Comparison of ENCODE assay signal across 27 cellular contexts in the genomic region with DNA sequence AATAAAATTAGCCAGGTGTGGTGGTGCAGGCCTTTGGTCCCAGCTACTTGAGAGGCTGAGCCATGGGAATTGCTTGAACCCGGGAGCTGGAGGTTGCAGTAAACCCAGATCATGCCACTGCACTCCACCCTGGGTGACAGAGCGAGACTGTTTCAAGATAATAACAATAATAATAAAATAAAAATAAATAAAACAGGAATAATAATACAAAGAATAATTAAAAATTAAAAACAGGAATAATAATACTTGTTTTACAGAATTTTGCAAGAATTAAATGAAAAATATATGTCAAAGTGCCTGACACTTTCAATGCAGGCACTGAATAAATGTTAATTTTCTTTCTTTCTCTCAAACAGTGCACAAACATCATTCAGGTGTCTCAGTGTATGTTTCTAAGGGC.
"Had no signal": no experiment of that assay in that cellular context is flagged by ENCODE, and none has a peak within 500 bp of the region (broad histone marks: within the 10 kb centered on the region; RNA-seq: fewer than 3 reads in every experiment).

No MANE protein-coding gene starts in this region.

- H3K4me3 ChIP-seq: stomach, suprapubic skin, testis, thoracic aorta, thyroid gland, tibial artery, tibial nerve, transverse colon, upper lobe of left lung, upper lobe of right lung, uterus, vagina had no signal

- H3K27me3 Mint-ChIP-seq: type B pancreatic cell had no signal

- H3K9me3 Mint-ChIP-seq: stimulated activated effector memory CD8-positive, alpha-beta T cell treated with anti-CD3 and anti-CD28 coated beads, Interleukin-12 subunit alpha, Interleukin-12 subunit beta, amount 100 ng/mL, for 72 hours; stimulated activated memory B cell treated with anti-CD40 and anti-IgM and Interleukin-4, amounts not matched to agents 10 μg/mL and 1 μg/mL and 100 μg/mL, for 72 hours; stimulated activated naive B cell treated with anti-CD40 and anti-IgM and Interleukin-4, amounts not matched to agents 10 μg/mL and 1 μg/mL and 100 μg/mL, for 72 hours; stimulated activated naive CD8-positive, alpha-beta T cell treated with anti-CD3 and anti-CD28 coated beads, Interleukin-15, amount 100 ng/mL, for 72 hours; stimulated activated naive CD8-positive, alpha-beta T cell treated with anti-CD3 and anti-CD28 coated beads, Interleukin-15, Interleukin-2, amounts not matched to agents 100 ng/mL and 50 ng/mL, for 24 hours; type B pancreatic cell had no signal

- H3K9me3 ChIP-seq: stomach, suprapubic skin, testis, thoracic aorta, thyroid gland, tibial artery, tibial nerve, transverse colon, upper lobe of left lung, upper lobe of right lung, uterus, vagina had no signal

- H3K4me3 Mint-ChIP-seq: stimulated activated effector memory CD8-positive, alpha-beta T cell treated with anti-CD3 and anti-CD28 coated beads, Interleukin-12 subunit alpha, Interleukin-12 subunit beta, amount 100 ng/mL, for 72 hours; stimulated activated memory B cell treated with anti-CD40 and anti-IgM and Interleukin-4, amounts not matched to agents 10 μg/mL and 1 μg/mL and 100 μg/mL, for 72 hours; stimulated activated naive B cell treated with anti-CD40 and anti-IgM and Interleukin-4, amounts not matched to agents 10 μg/mL and 1 μg/mL and 100 μg/mL, for 72 hours; stimulated activated naive CD8-positive, alpha-beta T cell treated with anti-CD3 and anti-CD28 coated beads, Interleukin-15, amount 100 ng/mL, for 72 hours; stimulated activated naive CD8-positive, alpha-beta T cell treated with anti-CD3 and anti-CD28 coated beads, Interleukin-15, Interleukin-2, amounts not matched to agents 100 ng/mL and 50 ng/mL, for 24 hours; type B pancreatic cell had no signal

- H3K36me3 ChIP-seq: stomach, suprapubic skin, thoracic aorta, thyroid gland, tibial artery, tibial nerve, transverse colon, upper lobe of left lung, upper lobe of right lung, uterus, vagina had no signal

- H3K36me3 Mint-ChIP-seq: stimulated activated effector memory CD8-positive, alpha-beta T cell treated with anti-CD3 and anti-CD28 coated beads, Interleukin-12 subunit alpha, Interleukin-12 subunit beta, amount 100 ng/mL, for 72 hours; stimulated activated memory B cell treated with anti-CD40 and anti-IgM and Interleukin-4, amounts not matched to agents 10 μg/mL and 1 μg/mL and 100 μg/mL, for 72 hours; stimulated activated naive B cell treated with anti-CD40 and anti-IgM and Interleukin-4, amounts not matched to agents 10 μg/mL and 1 μg/mL and 100 μg/mL, for 72 hours; type B pancreatic cell had no signal

- H3K4me1 Mint-ChIP-seq: stimulated activated effector memory CD8-positive, alpha-beta T cell treated with anti-CD3 and anti-CD28 coated beads, Interleukin-12 subunit alpha, Interleukin-12 subunit beta, amount 100 ng/mL, for 72 hours; stimulated activated naive CD8-positive, alpha-beta T cell treated with anti-CD3 and anti-CD28 coated beads, Interleukin-15, amount 100 ng/mL, for 72 hours had no signal

- ATAC-seq: stimulated activated effector memory CD8-positive, alpha-beta T cell treated with anti-CD3 and anti-CD28 coated beads, Interleukin-12 subunit alpha, Interleukin-12 subunit beta, amount 100 ng/mL, for 72 hours; stimulated activated memory B cell treated with anti-CD40 and anti-IgM and Interleukin-4, amounts not matched to agents 10 μg/mL and 1 μg/mL and 100 μg/mL, for 72 hours; stimulated activated naive B cell treated with anti-CD40 and anti-IgM and Interleukin-4, amounts not matched to agents 10 μg/mL and 1 μg/mL and 100 μg/mL, for 72 hours; stimulated activated naive CD8-positive, alpha-beta T cell treated with anti-CD3 and anti-CD28 coated beads, Interleukin-15, amount 100 ng/mL, for 72 hours; stimulated activated naive CD8-positive, alpha-beta T cell treated with anti-CD3 and anti-CD28 coated beads, Interleukin-15, Interleukin-2, amounts not matched to agents 100 U/mL and 50 U/mL, for 24 hours; upper lobe of right lung had no signal

- H3K4me1 ChIP-seq: stomach, suprapubic skin, testis, thyroid gland, tibial artery, tibial nerve, transverse colon, upper lobe of left lung, upper lobe of right lung, uterus, vagina had no signal

- H3K27ac Mint-ChIP-seq: stimulated activated effector memory CD8-positive, alpha-beta T cell treated with anti-CD3 and anti-CD28 coated beads, Interleukin-12 subunit alpha, Interleukin-12 subunit beta, amount 100 ng/mL, for 72 hours; stimulated activated memory B cell treated with anti-CD40 and anti-IgM and Interleukin-4, amounts not matched to agents 10 μg/mL and 1 μg/mL and 100 μg/mL, for 72 hours; stimulated activated naive B cell treated with anti-CD40 and anti-IgM and Interleukin-4, amounts not matched to agents 10 μg/mL and 1 μg/mL and 100 μg/mL, for 72 hours; stimulated activated naive CD8-positive, alpha-beta T cell treated with anti-CD3 and anti-CD28 coated beads, Interleukin-15, amount 100 ng/mL, for 72 hours; stimulated activated naive CD8-positive, alpha-beta T cell treated with anti-CD3 and anti-CD28 coated beads, Interleukin-15, Interleukin-2, amounts not matched to agents 100 ng/mL and 50 ng/mL, for 24 hours; type B pancreatic cell had no signal

- H3K27me3 ChIP-seq: stomach, suprapubic skin, testis, thyroid gland, tibial artery, tibial nerve, transverse colon, upper lobe of left lung, upper lobe of right lung, uterus, vagina had no signal

- DNase-seq: stimulated activated CD4-positive, alpha-beta T cell treated with anti-CD3 and anti-CD28 coated beads, Interleukin-2, amount 100 ng/mL, for 48 hours; stimulated activated CD4-positive, alpha-beta T cell treated with anti-CD3 and anti-CD28 coated beads, Interleukin-4, amount 100 ng/mL, for 24 hours; stimulated activated CD4-positive, alpha-beta T cell treated with anti-CD3 and anti-CD28 coated beads, Interleukin-4, amount 100 ng/mL, for 4 hours; stimulated activated CD8-positive, alpha-beta memory T cell treated with anti-CD3 and anti-CD28 coated beads, Interleukin-4, amount 100 ng/mL, for 48 hours; stimulated activated naive B cell treated with anti-CD40 and anti-IgM and Interleukin-4, amounts not matched to agents 10 μg/mL and 1 μg/mL and 100 μg/mL, for 72 hours; stimulated activated naive CD4-positive, alpha-beta T cell; stimulated activated naive CD4-positive, alpha-beta T cell treated with Interleukin-2 at 50 U/mL for 16 hours; stimulated activated naive CD8-positive, alpha-beta T cell treated with anti-CD3 and anti-CD28 coated beads, Interleukin-15, amount 100 ng/mL, for 72 hours; stimulated activated naive CD8-positive, alpha-beta T cell treated with anti-CD3 and anti-CD28 coated beads, Interleukin-15, Interleukin-2, amounts not matched to agents 100 U/mL and 50 U/mL, for 24 hours; stomach; substantia nigra; testis; thyroid gland; tibial artery; transverse colon; trophoblast cell; upper lobe of left lung; upper lobe of right lung; uterus had no signal

- H3K27ac ChIP-seq: stomach, suprapubic skin, testis, thoracic aorta, thyroid gland, tibial artery, tibial nerve, transverse colon, upper lobe of left lung, upper lobe of right lung, uterus, vagina had no signal
